9 cellular contexts compared by ENCODE assay signal in genomic region chr3:187986514-187986934, GRCh38.
DNase-seq lines count a peak whose midpoint lies in the region; ATAC-seq, FAIRE-seq and TF ChIP-seq lines count a peak whose summit lies in the region.
"Had no signal": no experiment of that assay in that cellular context is flagged by ENCODE, and none has a peak within 500 bp of the region (broad histone marks: within the 10 kb centered on the region; RNA-seq: fewer than 3 reads in every experiment).

No MANE protein-coding gene starts in this region.

- H3K27me3 Mint-ChIP-seq in activated T-helper 2 cell treated with anti-CD3 and anti-CD28 coated beads, Interferon-gamma antibody, Interleukin-2, Interleukin-4, amounts not matched to agents 10 μg/mL and 5 μg/mL and 100 μg/mL, durations not matched to agents 14 hours and 24 hours and 36 hours (ENCODE audit: low read depth) = no peaks in the 10 kb centered on the region
- H3K27me3 Mint-ChIP-seq in naive thymus-derived CD4-positive, alpha-beta T cell = no peaks in the 10 kb centered on the region

- POLR2A ChIA-PET in naive thymus-derived CD4-positive, alpha-beta T cell (lab: Charles Lee) = interaction anchor here (0.8 kb wide), 1 partner anchor 180 kb away, joined by 3 read pairs; no protein-coding TSS in a partner anchor

- no peak overlapping the region for H3K4me3 ChIP-seq in BLaER1 treated with 17β-estradiol and CSF1 and Interleukin-3, amounts not matched to agents 10 nM and 100 nM
- no peak overlapping the region for H3K4me3 ChIP-seq in naive thymus-derived CD4-positive, alpha-beta T cell (ENCODE audit: low read length)
- H3K4me3 ChIP-seq in ascending aorta = no peak overlapping the region
- H3K4me3 ChIP-seq: adrenal gland had no signal

- H3K27me3 ChIP-seq in BLaER1 treated with 17β-estradiol and CSF1 and Interleukin-3, amounts not matched to agents 10 nM and 100 nM = no peaks in the 10 kb centered on the region
- no peaks in the 10 kb centered on the region for H3K27me3 ChIP-seq in naive thymus-derived CD4-positive, alpha-beta T cell (ENCODE audit: control insufficient read depth in 2 of 2, insufficient read depth in 2 of 2, low read length in 2 of 2)
- no peaks in the 10 kb centered on the region for H3K27me3 ChIP-seq in ascending aorta
- H3K27me3 ChIP-seq: adrenal gland had no signal

- peaks cover 30 to 73% (median 60%) of the 10 kb centered on the region in 10 experiments for H3K4me1 ChIP-seq in BLaER1 treated with 17β-estradiol and CSF1 and Interleukin-3, amounts not matched to agents 10 nM and 100 nM
- peaks cover 0 to 28% of the 10 kb centered on the region in 2 donors for H3K4me1 ChIP-seq in naive thymus-derived CD4-positive, alpha-beta T cell (ENCODE audit: control insufficient read depth in 2 of 2, insufficient read depth in 2 of 2, low read length in 2 of 2)
- H3K4me1 ChIP-seq in ascending aorta = no peaks in the 10 kb centered on the region

- peak overlapping the region; percentile 22 for H3K4me3 Mint-ChIP-seq in activated T-helper 2 cell treated with anti-CD3 and anti-CD28 coated beads, Interferon-gamma antibody, Interleukin-2, Interleukin-4, amounts not matched to agents 10 μg/mL and 5 μg/mL and 100 μg/mL, durations not matched to agents 14 hours and 24 hours and 36 hours (ENCODE audit: low read depth)
- peak overlapping the region in 1 of 10 donors; percentile 61 for H3K4me3 Mint-ChIP-seq in naive thymus-derived CD4-positive, alpha-beta T cell

- H3K27ac ChIP-seq in BLaER1 treated with 17β-estradiol and CSF1 and Interleukin-3, amounts not matched to agents 10 nM and 100 nM = peak overlapping the region in 9 of 11 experiments; percentile 36 to 69 (median 58); a peak in 17 of 22 replicates
- H3K27ac ChIP-seq in naive thymus-derived CD4-positive, alpha-beta T cell (ENCODE audit: low read depth, low read length) = no peak overlapping the region
- H3K27ac ChIP-seq in ascending aorta = no peak overlapping the region
- H3K27ac ChIP-seq: adrenal gland had no signal

- ATAC-seq in naive thymus-derived CD4-positive, alpha-beta T cell = peak; percentile 82
- no peak for ATAC-seq in GM19455 (IDR thresholded peaks at IDR 0.05; ENCODE audit: unreplicated experiment)

- FAIRE-seq in GM19239 (lab: Jason Lieb, UNC) = no peak

- H4K20me1 ChIP-seq in BLaER1 treated with 17β-estradiol and CSF1 and Interleukin-3, amounts not matched to agents 10 nM and 100 nM = no peaks in the 10 kb centered on the region

- peaks cover 0 to 28% (median 11%) of the 10 kb centered on the region in 11 experiments; a peak in 14 of 22 replicates for H3K9me3 ChIP-seq in BLaER1 treated with 17β-estradiol and CSF1 and Interleukin-3, amounts not matched to agents 10 nM and 100 nM (replicated peaks in 1 of 11)
- H3K9me3 ChIP-seq in naive thymus-derived CD4-positive, alpha-beta T cell (ENCODE audit: control insufficient read depth in 2 of 3, low read length in 3 of 3) = no peaks in the 10 kb centered on the region
- H3K9me3 ChIP-seq in ascending aorta = no peaks in the 10 kb centered on the region
- H3K9me3 ChIP-seq: adrenal gland had no signal

- H3K36me3 ChIP-seq in BLaER1 treated with 17β-estradiol and CSF1 and Interleukin-3, amounts not matched to agents 10 nM and 100 nM = no peaks in the 10 kb centered on the region
- no peaks in the 10 kb centered on the region for H3K36me3 ChIP-seq in naive thymus-derived CD4-positive, alpha-beta T cell (ENCODE audit: control insufficient read depth in 2 of 3, insufficient read depth in 3 of 3, low read length in 3 of 3)
- H3K36me3 ChIP-seq in ascending aorta = no peaks in the 10 kb centered on the region
- H3K36me3 ChIP-seq: adrenal gland had no signal

- H3K9ac ChIP-seq in BLaER1 treated with 17β-estradiol and CSF1 and Interleukin-3, amounts not matched to agents 10 nM and 100 nM = peak overlapping the region in 2 of 11 experiments; percentile 3 to 6; a peak in 3 of 22 replicates

- DNase-seq in MV-4-11 (lab: John Stamatoyannopoulos, UW) = peak; percentile 73
- peak; percentile 35 for DNase-seq in activated T-helper 2 cell treated with anti-CD3 and anti-CD28 coated beads, Interferon-gamma antibody, Interleukin-2, Interleukin-4, amounts not matched to agents 10 μg/mL and 5 μg/mL and 100 μg/mL, durations not matched to agents 14 hours and 24 hours and 36 hours (ENCODE audit: low spot score)
- peak in 1 of 9 donors; percentile 58 for DNase-seq in naive thymus-derived CD4-positive, alpha-beta T cell
- DNase-seq in mucosa of gallbladder (ENCODE audit: low spot score) = no peak
- DNase-seq in GM19239 (ENCODE audit: insufficient read length, low spot score) = no peak
- no peak for DNase-seq in ascending aorta (ENCODE audit: low spot score in 2 of 2)

- no peaks in the 10 kb centered on the region for H3K36me3 Mint-ChIP-seq in activated T-helper 2 cell treated with anti-CD3 and anti-CD28 coated beads, Interferon-gamma antibody, Interleukin-2, Interleukin-4, amounts not matched to agents 10 μg/mL and 5 μg/mL and 100 μg/mL, durations not matched to agents 14 hours and 24 hours and 36 hours (ENCODE audit: low read depth)
- peaks cover 0 to 11% (median 0%) of the 10 kb centered on the region in 5 donors for H3K36me3 Mint-ChIP-seq in naive thymus-derived CD4-positive, alpha-beta T cell

- H3K4me2 ChIP-seq in BLaER1 treated with 17β-estradiol and CSF1 and Interleukin-3, amounts not matched to agents 10 nM and 100 nM = peak overlapping the region; percentile 19 to 76 (median 63); a peak in 21 of 22 replicates

- intact Hi-C loops in activated T-helper 2 cell treated with anti-CD3 and anti-CD28 coated beads, Interferon-gamma antibody, Interleukin-2, Interleukin-4, amounts not matched to agents 10 μg/mL and 5 μg/mL and 100 μg/mL, durations not matched to agents 14 hours and 24 hours and 36 hours (cut with micrococcal nuclease) = loop anchor here (1.0 to 5.0 kb wide), 6 partner anchors 10 to 696 kb away; no protein-coding TSS in a partner anchor
- intact Hi-C loops in naive thymus-derived CD4-positive, alpha-beta T cell (cut with micrococcal nuclease) = no loop called here
- intact Hi-C loops in ascending aorta (cut with DNase I) = no loop called here

- peaks cover 5% of the 10 kb centered on the region for H3K9me3 Mint-ChIP-seq in activated T-helper 2 cell treated with anti-CD3 and anti-CD28 coated beads, Interferon-gamma antibody, Interleukin-2, Interleukin-4, amounts not matched to agents 10 μg/mL and 5 μg/mL and 100 μg/mL, durations not matched to agents 14 hours and 24 hours and 36 hours
- peaks cover 0 to 10% (median 0%) of the 10 kb centered on the region in 11 donors for H3K9me3 Mint-ChIP-seq in naive thymus-derived CD4-positive, alpha-beta T cell

- H3K4me1 Mint-ChIP-seq in activated T-helper 2 cell treated with anti-CD3 and anti-CD28 coated beads, Interferon-gamma antibody, Interleukin-2, Interleukin-4, amounts not matched to agents 10 μg/mL and 5 μg/mL and 100 μg/mL, durations not matched to agents 14 hours and 24 hours and 36 hours (ENCODE audit: low read depth) = peaks cover 51% of the 10 kb centered on the region
- H3K4me1 Mint-ChIP-seq in naive thymus-derived CD4-positive, alpha-beta T cell = peaks cover 32 to 60% (median 39%) of the 10 kb centered on the region in 7 donors

- peak overlapping the region; percentile 65 for H3K27ac Mint-ChIP-seq in activated T-helper 2 cell treated with anti-CD3 and anti-CD28 coated beads, Interferon-gamma antibody, Interleukin-2, Interleukin-4, amounts not matched to agents 10 μg/mL and 5 μg/mL and 100 μg/mL, durations not matched to agents 14 hours and 24 hours and 36 hours
- H3K27ac Mint-ChIP-seq in naive thymus-derived CD4-positive, alpha-beta T cell = peak overlapping the region in 3 of 9 donors; percentile 28 to 62 (median 56)

- no peak for TF ChIP-seq CTCF in ascending aorta (IDR thresholded peaks at IDR 0.05)

- CTCF ChIA-PET in naive thymus-derived CD4-positive, alpha-beta T cell (lab: Charles Lee) = interaction anchor here (0.8 kb wide), 1 partner anchor 66 kb away, joined by 3 read pairs; no protein-coding TSS in a partner anchor

Comparison
In these comparisons a context has a peak if more than half of its experiments do, and no peak if none do; other contexts are left out.
1. H3K27ac ChIP-seq: peak in BLaER1 treated with 17β-estradiol and CSF1 and Interleukin-3, amounts not matched to agents 10 nM and 100 nM (9 of 11); none in naive thymus-derived CD4-positive, alpha-beta T cell (single experiment) and ascending aorta (0 of 2).
2. DNase-seq: peak in MV-4-11 (single experiment) and activated T-helper 2 cell treated with anti-CD3 and anti-CD28 coated beads, Interferon-gamma antibody, Interleukin-2, Interleukin-4, amounts not matched to agents 10 μg/mL and 5 μg/mL and 100 μg/mL, durations not matched to agents 14 hours and 24 hours and 36 hours (single experiment); none in mucosa of gallbladder (single experiment), GM19239 (single experiment) and ascending aorta (0 of 2).